ENCODE assay signal across 8 cellular contexts in genomic region chr7:157250605-157251228, GRCh38.
DNase-seq lines count a peak whose midpoint lies in the region; ATAC-seq and TF ChIP-seq lines count a peak whose summit lies in the region.

No MANE protein-coding gene starts in this region.

- peaks cover 61% of the 10 kb centered on the region for H3K36me3 Mint-ChIP-seq in CD8-positive, alpha-beta T cell

- peak; percentile 28; the same call in 1 of the 2 replicates for TF ChIP-seq RAD21 in Ishikawa (IDR thresholded peaks at IDR 0.05; ENCODE audit: low read depth)

- CTCF ChIA-PET in CD8-positive, alpha-beta T cell (lab: Charles Lee): interaction anchor here (0.6 to 1.7 kb wide), 16 partner anchors 8 to 456 kb away, joined by 3 to 11 read pairs (median 4); no protein-coding TSS in a partner anchor

- peaks cover 2% of the 10 kb centered on the region for H3K4me1 Mint-ChIP-seq in CD8-positive, alpha-beta T cell (ENCODE audit: low read depth)

- H3K27me3 Mint-ChIP-seq in CD8-positive, alpha-beta T cell (ENCODE audit: low read depth): no peaks in the 10 kb centered on the region

- H3K4me1 ChIP-seq in CD8-positive, alpha-beta T cell (ENCODE audit: insufficient read depth, low read length): no peaks in the 10 kb centered on the region
- no peaks in the 10 kb centered on the region for H3K4me1 ChIP-seq in adrenal gland (replicated peaks in 1 of 2)
- H3K4me1 ChIP-seq in iPS DF 6.9 (ENCODE audit: control insufficient read depth, insufficient read depth, low read length): no peaks in the 10 kb centered on the region

- in situ Hi-C loops in SK-MEL-5 (cut with HindIII; ENCODE audit: low pct_unique_long_range_greater_than_20kb, low sequenced_read_pairs): no loop called here

- H3K4me3 Mint-ChIP-seq in CD8-positive, alpha-beta T cell: no peak overlapping the region

- 39 to 50% (median 43%) methylated on average over 9 of the region's 9 CpGs for WGBS in adrenal gland, 4 donors
- no CpG with 5 or more reads among the region's 9 CpGs for WGBS in iPS DF 6.9 (ENCODE audit: insufficient coverage, insufficient read length)

- ATAC-seq in CD8-positive, alpha-beta T cell: peak; percentile 66
- ATAC-seq in GM19351 (IDR thresholded peaks at IDR 0.05; ENCODE audit: unreplicated experiment): peak; percentile 89

- H3K36me3 ChIP-seq in CD8-positive, alpha-beta T cell (ENCODE audit: insufficient read depth, low read length): peaks cover 14% of the 10 kb centered on the region
- H3K36me3 ChIP-seq in adrenal gland (replicated peaks in 1 of 2): peaks cover 0 to 52% of the 10 kb centered on the region in 2 donors
- H3K36me3 ChIP-seq in iPS DF 6.9 (ENCODE audit: control insufficient read depth, insufficient read depth, low read length): peaks cover 15% of the 10 kb centered on the region

- TF ChIP-seq POLR2A in adrenal gland (IDR thresholded peaks at IDR 0.05): no peak

- H3K27ac Mint-ChIP-seq in CD8-positive, alpha-beta T cell: no peak overlapping the region

- no peaks in the 10 kb centered on the region for H3K27me3 ChIP-seq in CD8-positive, alpha-beta T cell (ENCODE audit: insufficient read depth, low read length)
- H3K27me3 ChIP-seq in adrenal gland (no peaks in the 10 kb centered on the region), iPS DF 6.9 (ENCODE audit: control insufficient read depth, insufficient read depth, low read length) (no peaks in the 10 kb centered on the region)

- H3K9me3 Mint-ChIP-seq in CD8-positive, alpha-beta T cell: no peaks in the 10 kb centered on the region

- peak in 6 of 7 experiments; percentile 22 to 59 (median 44) for DNase-seq in CD8-positive, alpha-beta T cell
- DNase-seq in SK-MEL-5 (ENCODE audit: low read depth, low spot score) (peak; percentile 88), adrenal gland (peak in 6 of 7 donors; percentile 38 to 78 (median 52)), iPS DF 6.9 (ENCODE audit: low read depth, low spot score) (peak; percentile 72), GM19240 (ENCODE audit: insufficient read length, low spot score) (no peak)
- DNase-seq in stimulated activated CD4-positive, alpha-beta T cell treated with anti-CD3 and anti-CD28 coated beads, Interleukin-2, amount 100 ng/mL, for 48 hours: peak; percentile 41 to 45

- no peak overlapping the region for H3K4me3 ChIP-seq in CD8-positive, alpha-beta T cell (ENCODE audit: low read depth, low read length)
- no peak overlapping the region for H3K4me3 ChIP-seq in adrenal gland
- H3K4me3 ChIP-seq in iPS DF 6.9 (ENCODE audit: low read length): no peak overlapping the region

- no peak overlapping the region for H3K27ac ChIP-seq in CD8-positive, alpha-beta T cell (ENCODE audit: low read depth, low read length)
- H3K27ac ChIP-seq in adrenal gland (no peak overlapping the region), iPS DF 6.9 (ENCODE audit: low read length) (no peak overlapping the region)

- intact Hi-C loops in CD8-positive, alpha-beta T cell (cut with DNase I, micrococcal nuclease): loop anchor here (2.0 to 10.0 kb wide), 3 partner anchors 276 to 342 kb away; no protein-coding TSS in a partner anchor
- intact Hi-C loops in adrenal gland (cut with DNase I): no loop called here

- POLR2A ChIA-PET in CD8-positive, alpha-beta T cell (lab: Charles Lee): no interaction called here

- TF ChIP-seq CTCF in CD8-positive, alpha-beta T cell (IDR thresholded peaks at IDR 0.05): peak; percentile 71
- TF ChIP-seq CTCF in adrenal gland (IDR thresholded peaks at IDR 0.05): peak; percentile 42 to 71 (median 59)

- no peaks in the 10 kb centered on the region for H3K9me3 ChIP-seq in CD8-positive, alpha-beta T cell (ENCODE audit: low read length)
- H3K9me3 ChIP-seq in adrenal gland (replicated peaks in 1 of 3) (no peaks in the 10 kb centered on the region), iPS DF 6.9 (ENCODE audit: control insufficient read depth, insufficient read depth, low read length) (no peaks in the 10 kb centered on the region)

- TF ChIP-seq EP300 in Ishikawa (IDR thresholded peaks at IDR 0.05; ENCODE audit: borderline replicate concordance): no peak

TF ChIP-seq in Ishikawa, 13 proteins besides CTCF, POLR2A, EP300 and RAD21:
- no peak for TF ChIP-seq ZBTB7A (IDR thresholded peaks at IDR 0.05; ENCODE audit: low read depth)
- no peak for TF ChIP-seq FOXM1 (IDR thresholded peaks at IDR 0.05; ENCODE audit: borderline replicate concordance, low read depth)
- TF ChIP-seq CEBPB (IDR thresholded peaks at IDR 0.05): no peak
- no peak for TF ChIP-seq YY1 (IDR thresholded peaks at IDR 0.05; ENCODE audit: low read depth)
- no peak for TF ChIP-seq NFIC (IDR thresholded peaks at IDR 0.05)
- no peak for TF ChIP-seq EGR1 (IDR thresholded peaks at IDR 0.05)
- TF ChIP-seq REST (IDR thresholded peaks at IDR 0.05; ENCODE audit: low read depth): no peak
- TF ChIP-seq MAX (IDR thresholded peaks at IDR 0.05): no peak
- no peak for TF ChIP-seq TEAD4 (IDR thresholded peaks at IDR 0.05)
- TF ChIP-seq TCF12 (IDR thresholded peaks at IDR 0.05; ENCODE audit: low read depth): no peak
- no peak for TF ChIP-seq TAF1 (IDR thresholded peaks at IDR 0.05; ENCODE audit: low read depth)
- no peak for TF ChIP-seq USF1 (IDR thresholded peaks at IDR 0.05)
TF ChIP-seq in Ishikawa: peak in this region for 0.

Comparison
In these comparisons a context has a peak if more than half of its experiments do, and no peak if none do; other contexts are left out.
1. intact Hi-C loops: an anchor here in CD8-positive, alpha-beta T cell (2.0 to 10.0 kb wide); none called in adrenal gland.